8 cellular contexts compared by ENCODE assay signal in genomic region chr5:157857821-157858526, GRCh38. TPM values are rescaled to one million over a fixed set of nuclear protein-coding genes. Genes with fewer than 3 reads are reported as not detected.
DNase-seq lines count a peak whose midpoint lies in the region; ATAC-seq and TF ChIP-seq lines count a peak whose summit lies in the region.

No MANE protein-coding gene starts in this region.

- peaks cover 32% of the 10 kb centered on the region for H3K4me1 ChIP-seq in psoas muscle

- POLR2A ChIA-PET in CD4-positive, alpha-beta T cell (lab: Charles Lee), result interaction anchor here (0.8 kb wide), 1 partner anchor 126 kb away, joined by 3 read pairs; the partner anchor contains the start of gene THG1L
- POLR2A ChIA-PET in activated CD8-positive, alpha-beta T cell treated with anti-CD3 and anti-CD28 coated beads for 36 hours (lab: Charles Lee), result interaction anchor here (0.6 to 1.1 kb wide), 4 partner anchors 11 to 113 kb away, joined by 3 to 4 read pairs (median 4); no protein-coding TSS in a partner anchor

- no peak for TF ChIP-seq CTCF in CD4-positive, alpha-beta T cell (IDR thresholded peaks at IDR 0.05)
- no peak for TF ChIP-seq CTCF in activated CD8-positive, alpha-beta T cell treated with anti-CD3 and anti-CD28 coated beads for 36 hours (IDR thresholded peaks at IDR 0.05)
- TF ChIP-seq CTCF in psoas muscle (IDR thresholded peaks at IDR 0.05), result no peak

- no peaks in the 10 kb centered on the region for H3K36me3 ChIP-seq in psoas muscle (ENCODE audit: insufficient read depth in 1 of 2, low read depth in 1 of 2)

- no peak for TF ChIP-seq EP300 in Ishikawa (IDR thresholded peaks at IDR 0.05; ENCODE audit: borderline replicate concordance)

- ATAC-seq in CD4-positive, alpha-beta T cell (ENCODE audit: poor library complexity), result no peak
- peak; percentile 58 for ATAC-seq in activated CD8-positive, alpha-beta T cell treated with anti-CD3 and anti-CD28 coated beads for 36 hours
- ATAC-seq in Right ventricle myocardium superior (ENCODE audit: poor library complexity), result peak; percentile 30
- peak; percentile 31 to 57 (median 46) for ATAC-seq in psoas muscle
- ATAC-seq in GM19467 (IDR thresholded peaks at IDR 0.05; ENCODE audit: unreplicated experiment), result no peak
- ATAC-seq in GM19023 (IDR thresholded peaks at IDR 0.05; ENCODE audit: unreplicated experiment), result no peak

- peak overlapping the region; percentile 81 for H3K27ac ChIP-seq in CD4-positive, alpha-beta T cell (ENCODE audit: low read depth, low read length)
- H3K27ac ChIP-seq in psoas muscle, result peak overlapping the region; percentile 98

- peak overlapping the region; percentile 94 for H3K27ac Mint-ChIP-seq in CD4-positive, alpha-beta T cell
- H3K27ac Mint-ChIP-seq in activated CD8-positive, alpha-beta T cell treated with anti-CD3 and anti-CD28 coated beads for 36 hours, result peak overlapping the region; percentile 98

- no peaks in the 10 kb centered on the region for H3K9me3 Mint-ChIP-seq in CD4-positive, alpha-beta T cell
- H3K9me3 Mint-ChIP-seq in activated CD8-positive, alpha-beta T cell treated with anti-CD3 and anti-CD28 coated beads for 36 hours, result no peaks in the 10 kb centered on the region

- no peaks in the 10 kb centered on the region for H3K9me3 ChIP-seq in CD4-positive, alpha-beta T cell (ENCODE audit: control insufficient read depth, low read length)
- H3K9me3 ChIP-seq in psoas muscle, result no peaks in the 10 kb centered on the region

- peak overlapping the region; percentile 99 for H3K4me3 Mint-ChIP-seq in CD4-positive, alpha-beta T cell
- H3K4me3 Mint-ChIP-seq in activated CD8-positive, alpha-beta T cell treated with anti-CD3 and anti-CD28 coated beads for 36 hours, result peak overlapping the region; percentile 97

- peaks cover 24% of the 10 kb centered on the region for H3K36me3 Mint-ChIP-seq in CD4-positive, alpha-beta T cell (ENCODE audit: low read depth)
- H3K36me3 Mint-ChIP-seq in activated CD8-positive, alpha-beta T cell treated with anti-CD3 and anti-CD28 coated beads for 36 hours (ENCODE audit: low read depth), result peaks cover 16% of the 10 kb centered on the region

- no peak for TF ChIP-seq RAD21 in Ishikawa (IDR thresholded peaks at IDR 0.05; ENCODE audit: low read depth)

- no peaks in the 10 kb centered on the region for H3K27me3 ChIP-seq in CD4-positive, alpha-beta T cell (ENCODE audit: control insufficient read depth, insufficient read depth, low read length)
- H3K27me3 ChIP-seq in psoas muscle (ENCODE audit: insufficient read depth in 3 of 3, low read length in 2 of 3), result no peaks in the 10 kb centered on the region

- H3K4me1 Mint-ChIP-seq in CD4-positive, alpha-beta T cell (ENCODE audit: low read depth), result peaks cover 82% of the 10 kb centered on the region
- H3K4me1 Mint-ChIP-seq in activated CD8-positive, alpha-beta T cell treated with anti-CD3 and anti-CD28 coated beads for 36 hours (ENCODE audit: low read depth), result peaks cover 61% of the 10 kb centered on the region

- H3K4me3 ChIP-seq in psoas muscle, result peak overlapping the region; percentile 99

- intact Hi-C loops in CD4-positive, alpha-beta T cell (cut with DNase I, micrococcal nuclease), result loop anchor here (5.0 to 10.0 kb wide), 5 partner anchors 111 to 1349 kb away; partner anchors contain the start of genes MED7 (in 1 of the 2), RNF145 (in 1 of the 2) and THG1L (in 1 of the 2)
- intact Hi-C loops in activated CD8-positive, alpha-beta T cell treated with anti-CD3 and anti-CD28 coated beads for 36 hours (cut with micrococcal nuclease), result loop anchor here (5.0 kb wide), 1 partner anchor 59 kb away; no protein-coding TSS in a partner anchor
- intact Hi-C loops in Right ventricle myocardium superior (cut with DNase I), result loop anchor here (5.0 kb wide), 2 partner anchors 59 to 89 kb away; no protein-coding TSS in a partner anchor
- intact Hi-C loops in psoas muscle (cut with DNase I), result loop anchor here in 1 of 2 donors (5.0 kb wide), 2 partner anchors 36 to 59 kb away; no protein-coding TSS in a partner anchor

- no peak for DNase-seq in CD4-positive, alpha-beta T cell
- DNase-seq in activated CD8-positive, alpha-beta T cell treated with anti-CD3 and anti-CD28 coated beads for 36 hours, result peak; percentile 59
- DNase-seq in Right ventricle myocardium superior (no peak), psoas muscle (no peak), NCI-H345 (lab: John Stamatoyannopoulos, UW) (no peak)

- 6 to 7% (median 6%) methylated on average over 5 of the region's 5 CpGs for WGBS in psoas muscle, 3 donors

- CTCF ChIA-PET in CD4-positive, alpha-beta T cell (lab: Charles Lee), result interaction anchor here (1.6 to 2.4 kb wide), 2 partner anchors 91 to 115 kb away, joined by 7 to 9 read pairs; partner anchors contain the start of gene LSM11
- CTCF ChIA-PET in activated CD8-positive, alpha-beta T cell treated with anti-CD3 and anti-CD28 coated beads for 36 hours (lab: Charles Lee), result interaction anchor here (0.8 to 4.0 kb wide), 5 partner anchors 12 to 96 kb away, joined by 3 to 28 read pairs (median 5); no protein-coding TSS in a partner anchor

- no peaks in the 10 kb centered on the region for H3K27me3 Mint-ChIP-seq in CD4-positive, alpha-beta T cell
- H3K27me3 Mint-ChIP-seq in activated CD8-positive, alpha-beta T cell treated with anti-CD3 and anti-CD28 coated beads for 36 hours, result no peaks in the 10 kb centered on the region

TF ChIP-seq in Ishikawa, 13 proteins besides CTCF, POLR2A, EP300 and RAD21:
- TF ChIP-seq, protein P1, sequence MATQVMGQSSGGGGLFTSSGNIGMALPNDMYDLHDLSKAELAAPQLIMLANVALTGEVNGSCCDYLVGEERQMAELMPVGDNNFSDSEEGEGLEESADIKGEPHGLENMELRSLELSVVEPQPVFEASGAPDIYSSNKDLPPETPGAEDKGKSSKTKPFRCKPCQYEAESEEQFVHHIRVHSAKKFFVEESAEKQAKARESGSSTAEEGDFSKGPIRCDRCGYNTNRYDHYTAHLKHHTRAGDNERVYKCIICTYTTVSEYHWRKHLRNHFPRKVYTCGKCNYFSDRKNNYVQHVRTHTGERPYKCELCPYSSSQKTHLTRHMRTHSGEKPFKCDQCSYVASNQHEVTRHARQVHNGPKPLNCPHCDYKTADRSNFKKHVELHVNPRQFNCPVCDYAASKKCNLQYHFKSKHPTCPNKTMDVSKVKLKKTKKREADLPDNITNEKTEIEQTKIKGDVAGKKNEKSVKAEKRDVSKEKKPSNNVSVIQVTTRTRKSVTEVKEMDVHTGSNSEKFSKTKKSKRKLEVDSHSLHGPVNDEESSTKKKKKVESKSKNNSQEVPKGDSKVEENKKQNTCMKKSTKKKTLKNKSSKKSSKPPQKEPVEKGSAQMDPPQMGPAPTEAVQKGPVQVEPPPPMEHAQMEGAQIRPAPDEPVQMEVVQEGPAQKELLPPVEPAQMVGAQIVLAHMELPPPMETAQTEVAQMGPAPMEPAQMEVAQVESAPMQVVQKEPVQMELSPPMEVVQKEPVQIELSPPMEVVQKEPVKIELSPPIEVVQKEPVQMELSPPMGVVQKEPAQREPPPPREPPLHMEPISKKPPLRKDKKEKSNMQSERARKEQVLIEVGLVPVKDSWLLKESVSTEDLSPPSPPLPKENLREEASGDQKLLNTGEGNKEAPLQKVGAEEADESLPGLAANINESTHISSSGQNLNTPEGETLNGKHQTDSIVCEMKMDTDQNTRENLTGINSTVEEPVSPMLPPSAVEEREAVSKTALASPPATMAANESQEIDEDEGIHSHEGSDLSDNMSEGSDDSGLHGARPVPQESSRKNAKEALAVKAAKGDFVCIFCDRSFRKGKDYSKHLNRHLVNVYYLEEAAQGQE (IDR thresholded peaks at IDR 0.05; ENCODE audit: low read depth), result no peak
- TF ChIP-seq NFIC (IDR thresholded peaks at IDR 0.05) (no peak), ZBTB7A (IDR thresholded peaks at IDR 0.05; ENCODE audit: low read depth) (no peak), TCF12 (IDR thresholded peaks at IDR 0.05; ENCODE audit: low read depth) (no peak), CEBPB (IDR thresholded peaks at IDR 0.05) (0 out of 2 replicates have a peak, but pooled peaks have one; percentile 39), TEAD4 (IDR thresholded peaks at IDR 0.05) (no peak), FOXM1 (IDR thresholded peaks at IDR 0.05; ENCODE audit: borderline replicate concordance, low read depth) (no peak)
- TF ChIP-seq, protein P2, sequence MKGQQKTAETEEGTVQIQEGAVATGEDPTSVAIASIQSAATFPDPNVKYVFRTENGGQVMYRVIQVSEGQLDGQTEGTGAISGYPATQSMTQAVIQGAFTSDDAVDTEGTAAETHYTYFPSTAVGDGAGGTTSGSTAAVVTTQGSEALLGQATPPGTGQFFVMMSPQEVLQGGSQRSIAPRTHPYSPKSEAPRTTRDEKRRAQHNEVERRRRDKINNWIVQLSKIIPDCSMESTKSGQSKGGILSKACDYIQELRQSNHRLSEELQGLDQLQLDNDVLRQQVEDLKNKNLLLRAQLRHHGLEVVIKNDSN (IDR thresholded peaks at IDR 0.05), result no peak

RNA-seq across cellular contexts. Expression of gene CLINT1, which starts 1.0 kb away (rescaled TPM):
- 10 to 100 TPM; 89.9 to 91.3 TPM for total RNA-seq in CD4-positive, alpha-beta T cell
- total RNA-seq in activated CD8-positive, alpha-beta T cell treated with anti-CD3 and anti-CD28 coated beads for 36 hours, result 10 to 100 TPM; 56.8 to 60.7 TPM
- total RNA-seq in Right ventricle myocardium superior, result 55.5 TPM
- 10 to 100 TPM; 50.8 to 83.3 (median 68.4) TPM for total RNA-seq in psoas muscle
- 10 to 100 TPM; 37.9 to 89.7 (median 56.6) TPM for polyA plus RNA-seq in psoas muscle

Comparison
In these comparisons a context has a peak if more than half of its experiments do, and no peak if none do; other contexts are left out.
1. ATAC-seq: peak in activated CD8-positive, alpha-beta T cell treated with anti-CD3 and anti-CD28 coated beads for 36 hours (single experiment), Right ventricle myocardium superior (single experiment) and psoas muscle (4 of 4); none in CD4-positive, alpha-beta T cell (single experiment), GM19467 (single experiment) and GM19023 (single experiment).